ENCODE assay signal across 1 cellular context in genomic region chr17:28937044-28937729, GRCh38.
TF ChIP-seq lines count a peak whose summit lies in the region.

No MANE protein-coding gene starts in this region.

TF ChIP-seq in H1, 55 proteins besides CTCF, POLR2A, EP300 and RAD21:
- TF ChIP-seq CEBPB (IDR thresholded peaks at IDR 0.05; ENCODE audit: low read depth, low read length) (peak; percentile 55; the same call in 1 of the 2 replicates), TBP (IDR thresholded peaks at IDR 0.05; ENCODE audit: low read depth, low read length) (no peak)
